19 cellular contexts compared by ENCODE assay signal in genomic region chr9:87266697-87267096, GRCh38.
"Had no signal": no experiment of that assay in that cellular context is flagged by ENCODE, and none has a peak within 500 bp of the region (broad histone marks: within the 10 kb centered on the region; RNA-seq: fewer than 3 reads in every experiment).

No MANE protein-coding gene starts in this region.

- H3K4me3 Mint-ChIP-seq: activated B cell treated with CpG ODN at 0.5 μM for 24 hours; activated CD4-positive, alpha-beta memory T cell treated with anti-CD3 and anti-CD28 coated beads for 36 hours; activated naive CD8-positive, alpha-beta T cell treated with anti-CD3 and anti-CD28 coated beads for 36 hours; naive B cell had no signal

- H3K36me3 Mint-ChIP-seq: activated CD4-positive, alpha-beta memory T cell treated with anti-CD3 and anti-CD28 coated beads for 36 hours; activated naive CD8-positive, alpha-beta T cell treated with anti-CD3 and anti-CD28 coated beads for 36 hours; naive B cell had no signal

- H3K4me3 ChIP-seq: coronary artery, pancreas, sigmoid colon, upper lobe of left lung had no signal

- DNase-seq: activated B cell treated with CpG ODN at 0.5 μM for 24 hours; activated CD4-positive, alpha-beta memory T cell treated with anti-CD3 and anti-CD28 coated beads for 36 hours; activated CD4-positive, alpha-beta T cell treated with anti-CD3 and anti-CD28 coated beads for 4 hours; activated naive CD8-positive, alpha-beta T cell treated with anti-CD3 and anti-CD28 coated beads for 36 hours; activated T-cell treated with anti-CD3 and anti-CD28 coated beads for 4 hours; brain microvascular endothelial cell; erythroblast; hippocampal formation; naive B cell; pancreas; stimulated activated CD4-positive, alpha-beta T cell treated with anti-CD3 and anti-CD28 coated beads, Interleukin-12 subunit alpha, Interleukin-12 subunit beta, amount 100 ng/mL, for 4 hours; stimulated activated CD4-positive, alpha-beta T cell treated with anti-CD3 and anti-CD28 coated beads, Interleukin-1b, Interleukin-23, amount 100 ng/mL, for 48 hours; stimulated activated CD8-positive, alpha-beta memory T cell treated with anti-CD3 and anti-CD28 coated beads, Interleukin-4, amount 100 ng/mL, for 48 hours; stimulated activated naive CD4-positive, alpha-beta T cell; T-helper 1 cell; T-helper 9 cell; upper lobe of left lung had no signal

- H3K9me3 ChIP-seq: pancreas, sigmoid colon, upper lobe of left lung had no signal

- H3K4me1 Mint-ChIP-seq: activated B cell treated with CpG ODN at 0.5 μM for 24 hours; activated naive CD8-positive, alpha-beta T cell treated with anti-CD3 and anti-CD28 coated beads for 36 hours; naive B cell had no signal

- H3K27ac ChIP-seq: brain microvascular endothelial cell, pancreas, upper lobe of left lung had no signal

- H3K27ac Mint-ChIP-seq: activated B cell treated with CpG ODN at 0.5 μM for 24 hours; activated CD4-positive, alpha-beta memory T cell treated with anti-CD3 and anti-CD28 coated beads for 36 hours; activated naive CD8-positive, alpha-beta T cell treated with anti-CD3 and anti-CD28 coated beads for 36 hours; naive B cell had no signal

- ATAC-seq: pancreas had no signal

- H3K36me3 ChIP-seq: brain microvascular endothelial cell, pancreas, sigmoid colon, upper lobe of left lung had no signal

- H3K27me3 ChIP-seq: brain microvascular endothelial cell, pancreas, sigmoid colon, upper lobe of left lung had no signal

- H3K9me3 Mint-ChIP-seq: activated B cell treated with CpG ODN at 0.5 μM for 24 hours; activated CD4-positive, alpha-beta memory T cell treated with anti-CD3 and anti-CD28 coated beads for 36 hours; activated naive CD8-positive, alpha-beta T cell treated with anti-CD3 and anti-CD28 coated beads for 36 hours had no signal
